8 cellular contexts compared by ENCODE assay signal in the genomic region with DNA sequence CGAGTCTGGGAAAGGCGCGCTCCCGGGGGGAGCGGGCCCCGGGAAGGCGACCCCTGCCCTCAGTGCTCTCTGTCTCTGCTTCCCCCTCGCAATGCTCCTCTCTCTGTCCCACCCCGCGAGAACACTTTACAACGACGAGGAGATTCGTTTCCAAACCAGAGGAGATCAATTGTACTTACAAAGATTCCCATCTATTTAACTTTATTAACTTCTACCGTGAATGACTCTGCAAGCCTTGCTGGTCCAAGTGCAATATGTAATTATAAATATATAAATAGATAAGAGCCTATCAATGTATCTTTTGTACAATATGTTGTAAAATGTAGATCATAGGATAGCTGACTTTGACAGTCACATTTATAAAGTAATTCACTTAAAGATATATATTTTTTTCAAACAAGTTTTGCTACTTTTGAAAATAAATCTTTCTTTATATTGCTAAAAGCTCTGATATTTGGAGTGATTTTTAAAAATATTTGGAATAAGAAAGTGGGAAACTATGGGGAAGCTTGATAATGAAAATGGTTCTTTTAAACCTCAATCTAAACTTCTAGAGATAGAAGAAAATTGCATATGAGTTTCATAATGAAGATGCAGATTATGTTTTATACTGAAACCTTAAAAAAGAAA. TPM values are rescaled to one million over a fixed set of nuclear protein-coding genes. Genes with fewer than 3 reads are reported as not detected.
A peak's percentile ranks its signal among the peaks of the same experiment; 100 is the strongest.
DNase-seq lines count a peak whose midpoint lies in the region; ATAC-seq and TF ChIP-seq lines count a peak whose summit lies in the region.

No MANE protein-coding gene starts in this region.

- 2% methylated on average over 14 of the region's 14 CpGs for WGBS in suprapubic skin

- no peak for DNase-seq in activated CD4-positive, alpha-beta T cell treated with anti-CD3 and anti-CD28 coated beads, Interleukin-2, amount 10 ng/mL, durations not matched to agents 7 days and 5 days
- no peak for DNase-seq in activated CD4-positive, alpha-beta T cell treated with anti-CD3 and anti-CD28 coated beads for 48 hours
- DNase-seq in ascending aorta (ENCODE audit: low spot score in 2 of 2) (no peak), lower lobe of right lung (no peak), suprapubic skin (ENCODE audit: low spot score in 2 of 2) (no peak), GM13976 (ENCODE audit: low spot score) (no peak), COLO829 (ENCODE audit: low spot score) (no peak), NCI-H2107 treated with DMSO at 0.1 percent for 48 hours (lab: John Stamatoyannopoulos, UW; ENCODE audit: unreplicated experiment) (no peak)

- H3K4me3 ChIP-seq in ascending aorta = peak overlapping the region; percentile 49 to 54
- peak overlapping the region; percentile 59 for H3K4me3 ChIP-seq in lower lobe of right lung
- H3K4me3 ChIP-seq in suprapubic skin = peak overlapping the region; percentile 47

- no peaks in the 10 kb centered on the region for H3K36me3 ChIP-seq in ascending aorta
- H3K36me3 ChIP-seq in lower lobe of right lung = no peaks in the 10 kb centered on the region
- no peaks in the 10 kb centered on the region for H3K36me3 ChIP-seq in suprapubic skin

- TF ChIP-seq EP300 in suprapubic skin (IDR thresholded peaks at IDR 0.05) = no peak

- no peak overlapping the region for H3K27ac ChIP-seq in ascending aorta
- H3K27ac ChIP-seq in lower lobe of right lung = peak overlapping the region; percentile 84
- no peak overlapping the region for H3K27ac ChIP-seq in suprapubic skin

- H3K9me3 ChIP-seq in ascending aorta = no peaks in the 10 kb centered on the region
- H3K9me3 ChIP-seq in lower lobe of right lung = no peaks in the 10 kb centered on the region
- H3K9me3 ChIP-seq in suprapubic skin = no peaks in the 10 kb centered on the region

- peaks cover 94% of the 10 kb centered on the region for H3K27me3 Mint-ChIP-seq in activated CD4-positive, alpha-beta T cell treated with anti-CD3 and anti-CD28 coated beads, Interleukin-2, amount 10 ng/mL, durations not matched to agents 7 days and 5 days

- TF ChIP-seq POLR2A in suprapubic skin (IDR thresholded peaks at IDR 0.05) = no peak

- H3K27me3 ChIP-seq in ascending aorta (peaks cover 48% of the 10 kb centered on the region), lower lobe of right lung (ENCODE audit: low read depth) (peaks cover 80% of the 10 kb centered on the region), suprapubic skin (peaks cover 96% of the 10 kb centered on the region)

- no peaks in the 10 kb centered on the region for H3K9me3 Mint-ChIP-seq in activated CD4-positive, alpha-beta T cell treated with anti-CD3 and anti-CD28 coated beads, Interleukin-2, amount 10 ng/mL, durations not matched to agents 7 days and 5 days

- in situ Hi-C loops in GM13976 (cut with MboI; ENCODE audit: low sequenced_read_pairs, unreplicated experiment) = no loop called here

- no peak overlapping the region for H3K27ac Mint-ChIP-seq in activated CD4-positive, alpha-beta T cell treated with anti-CD3 and anti-CD28 coated beads, Interleukin-2, amount 10 ng/mL, durations not matched to agents 7 days and 5 days

- peaks cover 3% of the 10 kb centered on the region for H3K36me3 Mint-ChIP-seq in activated CD4-positive, alpha-beta T cell treated with anti-CD3 and anti-CD28 coated beads, Interleukin-2, amount 10 ng/mL, durations not matched to agents 7 days and 5 days (ENCODE audit: low read depth)

- H3K4me1 ChIP-seq in ascending aorta (peaks cover 7 to 9% of the 10 kb centered on the region in 2 donors), lower lobe of right lung (peaks cover 31% of the 10 kb centered on the region), suprapubic skin (peaks cover 38% of the 10 kb centered on the region)

- intact Hi-C loops in ascending aorta (cut with DNase I) = loop anchor here (5.0 kb wide), 1 partner anchor 35 kb away; no protein-coding TSS in a partner anchor
- intact Hi-C loops in lower lobe of right lung (cut with DNase I) = no loop called here

- POLR2A ChIA-PET in activated CD4-positive, alpha-beta T cell treated with anti-CD3 and anti-CD28 coated beads, Interleukin-2, amount 10 ng/mL, durations not matched to agents 7 days and 5 days (lab: Charles Lee) = no interaction called here

- H3K4me3 Mint-ChIP-seq in activated CD4-positive, alpha-beta T cell treated with anti-CD3 and anti-CD28 coated beads, Interleukin-2, amount 10 ng/mL, durations not matched to agents 7 days and 5 days = peak overlapping the region; percentile 43

- no peak for ATAC-seq in lower lobe of right lung

- CTCF ChIA-PET in activated CD4-positive, alpha-beta T cell treated with anti-CD3 and anti-CD28 coated beads, Interleukin-2, amount 10 ng/mL, durations not matched to agents 7 days and 5 days (lab: Charles Lee) = interaction anchor here (0.9 kb wide), 1 partner anchor 29 kb away, joined by 3 read pairs; no protein-coding TSS in a partner anchor

- peaks cover 25% of the 10 kb centered on the region for H3K4me1 Mint-ChIP-seq in activated CD4-positive, alpha-beta T cell treated with anti-CD3 and anti-CD28 coated beads, Interleukin-2, amount 10 ng/mL, durations not matched to agents 7 days and 5 days

- TF ChIP-seq CTCF in ascending aorta (IDR thresholded peaks at IDR 0.05) (no peak), lower lobe of right lung (IDR thresholded peaks at IDR 0.05) (no peak), suprapubic skin (IDR thresholded peaks at IDR 0.05) (no peak), GM13976 (IDR thresholded peaks at IDR 0.05; ENCODE audit: borderline replicate concordance, control extremely low read depth, extremely low read depth, insufficient read depth, missing control alignments) (no peak)

RNA-seq across cellular contexts. Expression of a gene that starts 3.0 kb away (rescaled TPM):
- not detected for total RNA-seq in activated CD4-positive, alpha-beta T cell treated with anti-CD3 and anti-CD28 coated beads, Interleukin-2, amount 10 ng/mL, durations not matched to agents 7 days and 5 days
- 0.32 TPM for total RNA-seq in ascending aorta
- total RNA-seq in lower lobe of right lung = 46.5 TPM
- not detected for total RNA-seq in suprapubic skin

Comparison
In these comparisons a context has a peak if more than half of its experiments do, and no peak if none do; other contexts are left out.
1. RNA of a gene that starts 3.0 kb away (total RNA-seq): 46.5 TPM in lower lobe of right lung (single experiment); 0.32 TPM in ascending aorta (single experiment), not detected in activated CD4-positive, alpha-beta T cell treated with anti-CD3 and anti-CD28 coated beads, Interleukin-2, amount 10 ng/mL, durations not matched to agents 7 days and 5 days and not detected in suprapubic skin; every median in the first group is over 10 times any median in the second.
2. Peak in every context shown above with its lines, with median percentiles within 50 percentile points of each other: H3K4me3 ChIP-seq.